1 cellular context compared by ENCODE assay signal in the genomic region with DNA sequence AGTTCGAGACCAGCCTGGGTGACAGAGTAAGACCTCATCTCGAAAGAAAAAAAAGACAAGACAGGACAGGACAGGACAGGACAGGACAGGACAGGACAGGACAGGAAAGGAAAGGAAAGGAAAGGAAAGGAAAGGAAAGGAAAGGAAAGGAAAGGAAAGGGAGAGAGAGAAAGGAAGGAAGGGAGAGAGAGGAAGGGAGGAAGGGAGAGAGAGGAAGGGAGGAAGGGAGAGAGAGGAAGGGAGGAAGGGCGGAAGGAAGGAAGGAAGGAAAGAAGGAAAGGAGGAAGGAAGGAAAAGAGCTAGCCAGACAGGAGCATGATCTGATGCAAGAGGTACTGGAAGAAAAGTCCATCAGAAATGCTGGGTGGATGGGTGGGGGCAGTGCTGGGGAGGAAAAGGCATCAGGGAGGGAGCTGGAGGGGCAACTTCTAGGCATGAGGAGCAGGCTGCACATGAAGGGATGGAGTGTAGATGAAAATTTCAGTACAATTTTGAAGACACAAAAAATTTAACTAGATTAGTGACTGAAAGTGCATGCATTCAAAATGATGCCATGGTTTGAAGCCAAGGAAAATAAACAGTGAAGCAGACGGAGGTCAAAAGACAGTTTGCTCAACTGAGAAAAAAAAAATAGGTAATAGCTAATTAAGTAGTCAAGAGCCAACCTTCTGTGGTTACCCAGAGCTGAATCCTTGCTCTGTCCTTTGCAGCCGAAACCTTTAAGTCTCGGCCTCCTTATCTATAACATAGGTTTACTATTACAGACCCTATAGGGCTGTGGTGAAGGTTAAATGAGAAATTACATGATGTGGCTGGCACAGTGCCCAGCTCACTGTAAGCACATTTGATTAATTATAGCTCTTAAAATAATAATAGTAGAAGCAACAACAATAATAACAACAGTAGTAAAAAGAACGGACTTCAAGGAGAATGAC.
TF ChIP-seq lines count a peak whose summit lies in the region.

No MANE protein-coding gene starts in this region.

TF ChIP-seq in HEK293, 187 proteins besides CTCF, POLR2A, EP300 and RAD21 (continued from another document and continues in another):
- TF ChIP-seq PRDM10 (tag by site-specific recombination; IDR thresholded peaks at IDR 0.05), result peak; percentile 24; the same call in 1 of the 2 replicates
- TF ChIP-seq ZNF843 (tag by site-specific recombination; IDR thresholded peaks at IDR 0.05), result peak; percentile 90
- TF ChIP-seq, protein P1, sequence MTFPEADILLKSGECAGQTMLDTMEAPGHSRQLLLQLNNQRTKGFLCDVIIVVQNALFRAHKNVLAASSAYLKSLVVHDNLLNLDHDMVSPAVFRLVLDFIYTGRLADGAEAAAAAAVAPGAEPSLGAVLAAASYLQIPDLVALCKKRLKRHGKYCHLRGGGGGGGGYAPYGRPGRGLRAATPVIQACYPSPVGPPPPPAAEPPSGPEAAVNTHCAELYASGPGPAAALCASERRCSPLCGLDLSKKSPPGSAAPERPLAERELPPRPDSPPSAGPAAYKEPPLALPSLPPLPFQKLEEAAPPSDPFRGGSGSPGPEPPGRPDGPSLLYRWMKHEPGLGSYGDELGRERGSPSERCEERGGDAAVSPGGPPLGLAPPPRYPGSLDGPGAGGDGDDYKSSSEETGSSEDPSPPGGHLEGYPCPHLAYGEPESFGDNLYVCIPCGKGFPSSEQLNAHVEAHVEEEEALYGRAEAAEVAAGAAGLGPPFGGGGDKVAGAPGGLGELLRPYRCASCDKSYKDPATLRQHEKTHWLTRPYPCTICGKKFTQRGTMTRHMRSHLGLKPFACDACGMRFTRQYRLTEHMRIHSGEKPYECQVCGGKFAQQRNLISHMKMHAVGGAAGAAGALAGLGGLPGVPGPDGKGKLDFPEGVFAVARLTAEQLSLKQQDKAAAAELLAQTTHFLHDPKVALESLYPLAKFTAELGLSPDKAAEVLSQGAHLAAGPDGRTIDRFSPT (tag by site-specific recombination; IDR thresholded peaks at IDR 0.05), result no peak
- TF ChIP-seq ZNF416 (tag by site-specific recombination; IDR thresholded peaks at IDR 0.05), result no peak
- peak; percentile 94 for TF ChIP-seq ZNF664 (tag by site-specific recombination; IDR thresholded peaks at IDR 0.05)
- TF ChIP-seq ZNF19 (tag by site-specific recombination; IDR thresholded peaks at IDR 0.05; ENCODE audit: low read depth), result no peak
- 0 out of 2 replicates have a peak, but pooled peaks have one; percentile 56 for TF ChIP-seq ZEB2 (tag by site-specific recombination; IDR thresholded peaks at IDR 0.05)
- no peak for TF ChIP-seq OVOL3 (tag by site-specific recombination; IDR thresholded peaks at IDR 0.05)
- 0 out of 2 replicates have a peak, but pooled peaks have one; percentile 44 for TF ChIP-seq ZNF350 (tag by site-specific recombination; IDR thresholded peaks at IDR 0.05)
- TF ChIP-seq GLI2 (tag by site-specific recombination; IDR thresholded peaks at IDR 0.05; ENCODE audit: borderline replicate concordance, low read depth), result peak; percentile 27; the same call in 1 of the 2 replicates
- peak; percentile 85 for TF ChIP-seq ZNF530 (tag by site-specific recombination; IDR thresholded peaks at IDR 0.05; ENCODE audit: low read depth)
- TF ChIP-seq ZNF768 (tag by site-specific recombination; IDR thresholded peaks at IDR 0.05), result no peak
- TF ChIP-seq ZNF394 (tag by site-specific recombination; IDR thresholded peaks at IDR 0.05; ENCODE audit: borderline replicate concordance), result no peak
- TF ChIP-seq TCF7L2 (IDR thresholded peaks at IDR 0.05; ENCODE audit: borderline replicate concordance, low read depth, low read length), result peak; percentile 84
- TF ChIP-seq ZNF24 (tag by site-specific recombination; IDR thresholded peaks at IDR 0.05), result peak; percentile 52; the same call in 1 of the 2 replicates
- TF ChIP-seq, protein P2, sequence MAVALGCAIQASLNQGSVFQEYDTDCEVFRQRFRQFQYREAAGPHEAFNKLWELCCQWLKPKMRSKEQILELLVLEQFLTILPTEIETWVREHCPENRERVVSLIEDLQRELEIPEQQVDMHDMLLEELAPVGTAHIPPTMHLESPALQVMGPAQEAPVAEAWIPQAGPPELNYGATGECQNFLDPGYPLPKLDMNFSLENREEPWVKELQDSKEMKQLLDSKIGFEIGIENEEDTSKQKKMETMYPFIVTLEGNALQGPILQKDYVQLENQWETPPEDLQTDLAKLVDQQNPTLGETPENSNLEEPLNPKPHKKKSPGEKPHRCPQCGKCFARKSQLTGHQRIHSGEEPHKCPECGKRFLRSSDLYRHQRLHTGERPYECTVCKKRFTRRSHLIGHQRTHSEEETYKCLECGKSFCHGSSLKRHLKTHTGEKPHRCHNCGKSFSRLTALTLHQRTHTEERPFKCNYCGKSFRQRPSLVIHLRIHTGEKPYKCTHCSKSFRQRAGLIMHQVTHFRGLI (tag by site-specific recombination; IDR thresholded peaks at IDR 0.05), result 0 out of 2 replicates have a peak, but pooled peaks have one; percentile 15
- TF ChIP-seq, protein P3, sequence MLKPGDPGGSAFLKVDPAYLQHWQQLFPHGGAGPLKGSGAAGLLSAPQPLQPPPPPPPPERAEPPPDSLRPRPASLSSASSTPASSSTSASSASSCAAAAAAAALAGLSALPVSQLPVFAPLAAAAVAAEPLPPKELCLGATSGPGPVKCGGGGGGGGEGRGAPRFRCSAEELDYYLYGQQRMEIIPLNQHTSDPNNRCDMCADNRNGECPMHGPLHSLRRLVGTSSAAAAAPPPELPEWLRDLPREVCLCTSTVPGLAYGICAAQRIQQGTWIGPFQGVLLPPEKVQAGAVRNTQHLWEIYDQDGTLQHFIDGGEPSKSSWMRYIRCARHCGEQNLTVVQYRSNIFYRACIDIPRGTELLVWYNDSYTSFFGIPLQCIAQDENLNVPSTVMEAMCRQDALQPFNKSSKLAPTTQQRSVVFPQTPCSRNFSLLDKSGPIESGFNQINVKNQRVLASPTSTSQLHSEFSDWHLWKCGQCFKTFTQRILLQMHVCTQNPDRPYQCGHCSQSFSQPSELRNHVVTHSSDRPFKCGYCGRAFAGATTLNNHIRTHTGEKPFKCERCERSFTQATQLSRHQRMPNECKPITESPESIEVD (tag by site-specific recombination; IDR thresholded peaks at IDR 0.05), result peak; percentile 85
- TF ChIP-seq, protein P4, sequence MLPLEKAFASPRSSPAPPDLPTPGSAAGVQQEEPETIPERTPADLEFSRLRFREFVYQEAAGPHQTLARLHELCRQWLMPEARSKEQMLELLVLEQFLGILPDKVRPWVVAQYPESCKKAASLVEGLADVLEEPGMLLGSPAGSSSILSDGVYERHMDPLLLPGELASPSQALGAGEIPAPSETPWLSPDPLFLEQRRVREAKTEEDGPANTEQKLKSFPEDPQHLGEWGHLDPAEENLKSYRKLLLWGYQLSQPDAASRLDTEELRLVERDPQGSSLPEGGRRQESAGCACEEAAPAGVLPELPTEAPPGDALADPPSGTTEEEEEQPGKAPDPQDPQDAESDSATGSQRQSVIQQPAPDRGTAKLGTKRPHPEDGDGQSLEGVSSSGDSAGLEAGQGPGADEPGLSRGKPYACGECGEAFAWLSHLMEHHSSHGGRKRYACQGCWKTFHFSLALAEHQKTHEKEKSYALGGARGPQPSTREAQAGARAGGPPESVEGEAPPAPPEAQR (tag by site-specific recombination; IDR thresholded peaks at IDR 0.05), result no peak
- TF ChIP-seq ZNF629 (tag by site-specific recombination; IDR thresholded peaks at IDR 0.05), result 0 out of 2 replicates have a peak, but pooled peaks have one; percentile 37
- TF ChIP-seq OSR2 (tag by site-specific recombination; IDR thresholded peaks at IDR 0.05), result peak; percentile 78
- TF ChIP-seq, protein P5, sequence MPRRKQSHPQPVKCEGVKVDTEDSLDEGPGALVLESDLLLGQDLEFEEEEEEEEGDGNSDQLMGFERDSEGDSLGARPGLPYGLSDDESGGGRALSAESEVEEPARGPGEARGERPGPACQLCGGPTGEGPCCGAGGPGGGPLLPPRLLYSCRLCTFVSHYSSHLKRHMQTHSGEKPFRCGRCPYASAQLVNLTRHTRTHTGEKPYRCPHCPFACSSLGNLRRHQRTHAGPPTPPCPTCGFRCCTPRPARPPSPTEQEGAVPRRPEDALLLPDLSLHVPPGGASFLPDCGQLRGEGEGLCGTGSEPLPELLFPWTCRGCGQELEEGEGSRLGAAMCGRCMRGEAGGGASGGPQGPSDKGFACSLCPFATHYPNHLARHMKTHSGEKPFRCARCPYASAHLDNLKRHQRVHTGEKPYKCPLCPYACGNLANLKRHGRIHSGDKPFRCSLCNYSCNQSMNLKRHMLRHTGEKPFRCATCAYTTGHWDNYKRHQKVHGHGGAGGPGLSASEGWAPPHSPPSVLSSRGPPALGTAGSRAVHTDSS (tag by site-specific recombination; IDR thresholded peaks at IDR 0.05), result peak; percentile 15; the same call in 1 of the 2 replicates
- TF ChIP-seq, protein P6, sequence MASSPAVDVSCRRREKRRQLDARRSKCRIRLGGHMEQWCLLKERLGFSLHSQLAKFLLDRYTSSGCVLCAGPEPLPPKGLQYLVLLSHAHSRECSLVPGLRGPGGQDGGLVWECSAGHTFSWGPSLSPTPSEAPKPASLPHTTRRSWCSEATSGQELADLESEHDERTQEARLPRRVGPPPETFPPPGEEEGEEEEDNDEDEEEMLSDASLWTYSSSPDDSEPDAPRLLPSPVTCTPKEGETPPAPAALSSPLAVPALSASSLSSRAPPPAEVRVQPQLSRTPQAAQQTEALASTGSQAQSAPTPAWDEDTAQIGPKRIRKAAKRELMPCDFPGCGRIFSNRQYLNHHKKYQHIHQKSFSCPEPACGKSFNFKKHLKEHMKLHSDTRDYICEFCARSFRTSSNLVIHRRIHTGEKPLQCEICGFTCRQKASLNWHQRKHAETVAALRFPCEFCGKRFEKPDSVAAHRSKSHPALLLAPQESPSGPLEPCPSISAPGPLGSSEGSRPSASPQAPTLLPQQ (tag by site-specific recombination; IDR thresholded peaks at IDR 0.05), result peak; percentile 45
- TF ChIP-seq, protein P7, sequence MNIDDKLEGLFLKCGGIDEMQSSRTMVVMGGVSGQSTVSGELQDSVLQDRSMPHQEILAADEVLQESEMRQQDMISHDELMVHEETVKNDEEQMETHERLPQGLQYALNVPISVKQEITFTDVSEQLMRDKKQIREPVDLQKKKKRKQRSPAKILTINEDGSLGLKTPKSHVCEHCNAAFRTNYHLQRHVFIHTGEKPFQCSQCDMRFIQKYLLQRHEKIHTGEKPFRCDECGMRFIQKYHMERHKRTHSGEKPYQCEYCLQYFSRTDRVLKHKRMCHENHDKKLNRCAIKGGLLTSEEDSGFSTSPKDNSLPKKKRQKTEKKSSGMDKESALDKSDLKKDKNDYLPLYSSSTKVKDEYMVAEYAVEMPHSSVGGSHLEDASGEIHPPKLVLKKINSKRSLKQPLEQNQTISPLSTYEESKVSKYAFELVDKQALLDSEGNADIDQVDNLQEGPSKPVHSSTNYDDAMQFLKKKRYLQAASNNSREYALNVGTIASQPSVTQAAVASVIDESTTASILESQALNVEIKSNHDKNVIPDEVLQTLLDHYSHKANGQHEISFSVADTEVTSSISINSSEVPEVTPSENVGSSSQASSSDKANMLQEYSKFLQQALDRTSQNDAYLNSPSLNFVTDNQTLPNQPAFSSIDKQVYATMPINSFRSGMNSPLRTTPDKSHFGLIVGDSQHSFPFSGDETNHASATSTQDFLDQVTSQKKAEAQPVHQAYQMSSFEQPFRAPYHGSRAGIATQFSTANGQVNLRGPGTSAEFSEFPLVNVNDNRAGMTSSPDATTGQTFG (tag by site-specific recombination; IDR thresholded peaks at IDR 0.05; ENCODE audit: borderline replicate concordance), result no peak
- peak; percentile 69; the same call in 1 of the 2 replicates for TF ChIP-seq ZFP37 (tag by site-specific recombination; IDR thresholded peaks at IDR 0.05)
- peak; percentile 60 for TF ChIP-seq ZBTB17 (tag by site-specific recombination; IDR thresholded peaks at IDR 0.05)
- TF ChIP-seq ZBTB21 (tag by site-specific recombination; IDR thresholded peaks at IDR 0.05), result no peak
- peak; percentile 86 for TF ChIP-seq ZXDB (tag by site-specific recombination; IDR thresholded peaks at IDR 0.05)
- peak; percentile 53; the same call in 1 of the 2 replicates for TF ChIP-seq ZNF362 (tag by site-specific recombination; IDR thresholded peaks at IDR 0.05)
- TF ChIP-seq ZBTB44 (tag by site-specific recombination; IDR thresholded peaks at IDR 0.05), result peak; percentile 65
- TF ChIP-seq SP7 (tag by site-specific recombination; IDR thresholded peaks at IDR 0.05), result peak; percentile 92
- peak; percentile 66 for TF ChIP-seq KLF10 (tag by site-specific recombination; IDR thresholded peaks at IDR 0.05)
